Comparison of ENCODE assay signal across 10 cellular contexts in genomic region chrX:2351999-2352995, GRCh38.
DNase-seq lines count a peak whose midpoint lies in the region; ATAC-seq and TF ChIP-seq lines count a peak whose summit lies in the region.
"Had no signal": no experiment of that assay in that cellular context is flagged by ENCODE, and none has a peak within 500 bp of the region (broad histone marks: within the 10 kb centered on the region; RNA-seq: fewer than 3 reads in every experiment).

No MANE protein-coding gene starts in this region.

- H3K14ac ChIP-seq in trophoblast cell (ENCODE audit: low read length): no peak overlapping the region

- WGBS in trophoblast cell (ENCODE audit: extremely low coverage, insufficient coverage, insufficient read length): no CpG with 5 or more reads among the region's 19 CpGs

- no peak overlapping the region for H2BK5ac ChIP-seq in trophoblast cell (ENCODE audit: low read depth, low read length, poor library complexity)

- H4K91ac ChIP-seq in trophoblast cell (ENCODE audit: low read depth, low read length): no peak overlapping the region

- H3K18ac ChIP-seq in trophoblast cell (ENCODE audit: low read length): no peak overlapping the region

- no peak overlapping the region for H2AK5ac ChIP-seq in trophoblast cell (ENCODE audit: low read length)

- DNase-seq in EH (ENCODE audit: low read depth) (peak; percentile 99), PC-3 (peak; percentile 68), fibroblast of peridontal ligament (ENCODE audit: extremely low read depth) (peak; percentile 98), trophoblast cell (peak; percentile 80 to 93), retina (no peak), hippocampal formation (lab: John Stamatoyannopoulos, UW) (no peak), SHP77 treated with DMSO at 0.1 percent for 48 hours (lab: John Stamatoyannopoulos, UW) (no peak)
- DNase-seq in activated CD4-positive, CD25-positive, alpha-beta regulatory T cell treated with anti-CD3 and anti-CD28 coated beads, Interleukin-2, amount 50 U/mL, for 72 hours: no peak
- DNase-seq: NCI-H1436 treated with DMSO at 0.1 percent for 48 hours, nucleus accumbens had no signal

- no TSS peak for BruUV-seq in PC-3 (replicated peaks; lab: Mats Ljungman, UMichigan)

- H3K36me3 ChIP-seq in PC-3 (ENCODE audit: low read depth, low read length): no peaks in the 10 kb centered on the region
- peaks cover 0 to 2% of the 10 kb centered on the region in 2 experiments for H3K36me3 ChIP-seq in trophoblast cell (ENCODE audit: control insufficient read depth in 1 of 2, insufficient read depth in 2 of 2, low read length in 2 of 2)

- H2BK120ac ChIP-seq in trophoblast cell (ENCODE audit: insufficient read depth, low read length, poor library complexity): no peak overlapping the region

- CTCF ChIA-PET in PC-3 (lab: Charles Lee): no interaction called here

- H3K27ac ChIP-seq in PC-3 (ENCODE audit: low read length): peak overlapping the region; percentile 73
- H3K27ac ChIP-seq in trophoblast cell (ENCODE audit: low read depth, low read length): no peak overlapping the region

- H4K8ac ChIP-seq in trophoblast cell (ENCODE audit: low read depth, low read length): no peak overlapping the region

- H3K9me3 ChIP-seq in PC-3 (ENCODE audit: low read length) (no peaks in the 10 kb centered on the region), trophoblast cell (ENCODE audit: insufficient read depth, low read depth, low read length) (peaks cover 2% of the 10 kb centered on the region)

- H3F3A ChIP-seq in PC-3 (ENCODE audit: low read length, unreplicated experiment): no peaks in the 10 kb centered on the region

- peak overlapping the region; percentile 52 for H3K4me2 ChIP-seq in PC-3 (ENCODE audit: low read length)
- no peak overlapping the region for H3K4me2 ChIP-seq in trophoblast cell (ENCODE audit: low read length)

- H3K79me1 ChIP-seq in trophoblast cell (ENCODE audit: low read length): no peaks in the 10 kb centered on the region

- POLR2A ChIA-PET in PC-3 (lab: Charles Lee; ENCODE audit: unreplicated experiment): no interaction called here

- H3K79me2 ChIP-seq in PC-3 (ENCODE audit: low read length) (no peaks in the 10 kb centered on the region), trophoblast cell (ENCODE audit: control insufficient read depth, insufficient read depth, low read length, poor library complexity) (no peaks in the 10 kb centered on the region)

- no peak overlapping the region for H4K12ac ChIP-seq in trophoblast cell (ENCODE audit: low read depth, low read length)

- no peak overlapping the region for H2BK12ac ChIP-seq in trophoblast cell (ENCODE audit: low read length)

- peak; percentile 83 for ATAC-seq in PC-3

- no peak overlapping the region for H3K4ac ChIP-seq in trophoblast cell (ENCODE audit: low read depth, low read length)

- no peak overlapping the region for H3K4me3 ChIP-seq in PC-3 (ENCODE audit: low read length)
- no peak overlapping the region for H3K4me3 ChIP-seq in trophoblast cell (ENCODE audit: low read depth, low read length)

- no peak for TF ChIP-seq CTCF in PC-3 (conservative IDR thresholded peaks at IDR 0.05; ENCODE audit: low read depth, low read length)

- no peaks in the 10 kb centered on the region for H3K27me3 ChIP-seq in PC-3 (ENCODE audit: low read length)
- H3K27me3 ChIP-seq in trophoblast cell (ENCODE audit: insufficient read depth, low read length): no peaks in the 10 kb centered on the region

- H3K4me1 ChIP-seq in PC-3 (ENCODE audit: insufficient read depth, low read length) (peaks cover 21% of the 10 kb centered on the region), trophoblast cell (ENCODE audit: control insufficient read depth in 1 of 2, insufficient read depth in 2 of 2, low read length in 2 of 2) (peaks cover 0 to 8% of the 10 kb centered on the region in 2 experiments)

- H3K9ac ChIP-seq in PC-3 (ENCODE audit: low read length) (no peak overlapping the region), trophoblast cell (ENCODE audit: low read length) (no peak overlapping the region)

- H2AFZ ChIP-seq in PC-3 (ENCODE audit: low read length) (no peak overlapping the region), trophoblast cell (ENCODE audit: insufficient read depth, low read length, poor library complexity) (no peak overlapping the region)

- H3K23ac ChIP-seq in trophoblast cell (ENCODE audit: low read length): no peak overlapping the region

- intact Hi-C loops in PC-3 (cut with micrococcal nuclease): no loop called here

- H4K20me1 ChIP-seq in PC-3 (ENCODE audit: low read length): no peaks in the 10 kb centered on the region

- H3K9me2 ChIP-seq in PC-3 (replicated peaks; ENCODE audit: low read length): no peaks in the 10 kb centered on the region

Comparison
In these comparisons a context has a peak if more than half of its experiments do, and no peak if none do; other contexts are left out.
1. DNase-seq: peak in EH (single experiment), PC-3 (single experiment), fibroblast of peridontal ligament (single experiment) and trophoblast cell (2 of 2); none in retina (single experiment), hippocampal formation (0 of 2), SHP77 treated with DMSO at 0.1 percent for 48 hours (single experiment) and activated CD4-positive, CD25-positive, alpha-beta regulatory T cell treated with anti-CD3 and anti-CD28 coated beads, Interleukin-2, amount 50 U/mL, for 72 hours (single experiment).